In the genomic region with DNA sequence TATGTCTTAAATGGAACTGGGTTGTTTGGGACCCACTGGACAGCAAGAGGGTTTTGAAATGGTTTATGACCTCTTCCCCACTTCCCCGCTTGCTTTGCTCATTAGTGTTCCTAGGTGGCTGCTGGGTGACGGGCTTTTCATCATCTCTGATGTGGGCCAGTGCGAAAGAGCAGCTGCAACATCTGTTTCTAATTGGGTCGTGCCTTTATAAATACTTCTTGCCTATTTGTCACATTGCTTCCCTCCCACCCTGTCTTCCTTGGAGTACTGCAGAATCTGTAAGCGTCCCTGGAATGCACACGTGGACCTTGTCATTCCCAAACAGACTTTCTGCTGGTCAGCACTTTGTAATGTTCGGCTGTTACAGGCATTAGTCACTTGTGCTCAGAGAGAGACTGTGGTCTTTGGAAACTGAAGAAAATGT, we compare ENCODE assay signal across 8 cellular contexts. TPM values are rescaled to one million over a fixed set of nuclear protein-coding genes. Genes with fewer than 3 reads are reported as not detected.
DNase-seq lines count a peak whose midpoint lies in the region; TF ChIP-seq lines count a peak whose summit lies in the region.

No MANE protein-coding gene starts in this region.

- TF ChIP-seq CTCF in KMS-11 (conservative IDR thresholded peaks at IDR 0.05; ENCODE audit: low read depth, low read length) (no peak), type B pancreatic cell (conservative IDR thresholded peaks at IDR 0.05) (no peak)

- H3K36me3 Mint-ChIP-seq in type B pancreatic cell: peaks cover 6% of the 10 kb centered on the region

- H4K20me1 ChIP-seq in KMS-11 (ENCODE audit: insufficient read depth): no peaks in the 10 kb centered on the region

- H3K4me2 ChIP-seq in KMS-11: peak overlapping the region; percentile 95

- peak overlapping the region; percentile 58 for H3K4me3 Mint-ChIP-seq in type B pancreatic cell

- H3K36me3 ChIP-seq in KMS-11 (ENCODE audit: insufficient read depth): no peaks in the 10 kb centered on the region

- H3K4me3 ChIP-seq in KMS-11 (IDR thresholded peaks at IDR 0.05; ENCODE audit: insufficient read depth, low read depth, low read length): no peak overlapping the region

- H3K9me3 Mint-ChIP-seq in type B pancreatic cell: peaks cover 2% of the 10 kb centered on the region

- no peak overlapping the region for H3K27ac ChIP-seq in KMS-11

- H3K9ac ChIP-seq in KMS-11: no peak overlapping the region

- peaks cover 75% of the 10 kb centered on the region for H3K4me1 ChIP-seq in KMS-11 (ENCODE audit: low read depth, poor library complexity, severe bottlenecking)

- H3K79me2 ChIP-seq in KMS-11 (ENCODE audit: insufficient read depth, low read depth): peaks cover 56% of the 10 kb centered on the region

- no peak overlapping the region for H2AFZ ChIP-seq in KMS-11 (ENCODE audit: low read depth)

- H3K27ac Mint-ChIP-seq in type B pancreatic cell: peak overlapping the region; percentile 71

- DNase-seq in dedifferentiated amniotic fluid mesenchymal stem cell (ENCODE audit: extremely low spot score) (peak; percentile 99), medulla oblongata (ENCODE audit: extremely low spot score) (peak; percentile 50), type B pancreatic cell (ENCODE audit: extremely low spot score, unreplicated experiment) (no peak), NCI-H2196 treated with DMSO at 0.1 percent for 48 hours (lab: John Stamatoyannopoulos, UW; ENCODE audit: unreplicated experiment) (no peak), SKM-1 treated with dmso at 0.1 percent for 144 hours (lab: John Stamatoyannopoulos, UW; ENCODE audit: unreplicated experiment) (no peak), OCI-M2 (lab: John Stamatoyannopoulos, UW; ENCODE audit: unreplicated experiment) (no peak)
- no peak for DNase-seq in activated T-cell treated with anti-CD3 and anti-CD28 coated beads, Interleukin-2, amount 50 U/mL, for 1 hour

- H3K27me3 ChIP-seq in KMS-11 (ENCODE audit: insufficient read depth, low read depth): no peaks in the 10 kb centered on the region

- H3K27me3 Mint-ChIP-seq in type B pancreatic cell: no peaks in the 10 kb centered on the region

- peaks cover 66% of the 10 kb centered on the region for H3K4me1 Mint-ChIP-seq in type B pancreatic cell (ENCODE audit: unreplicated experiment)

RNA-seq across cellular contexts. Expression of a gene that starts 35.2 kb away (rescaled TPM):
- 46.7 and 149 TPM in 2 replicates for total RNA-seq in type B pancreatic cell (ENCODE audit: low replicate concordance)

Comparison
In these comparisons a context has a peak if more than half of its experiments do, and no peak if none do; other contexts are left out.
1. DNase-seq: peak in dedifferentiated amniotic fluid mesenchymal stem cell (single experiment) and medulla oblongata (single experiment); none in type B pancreatic cell (single experiment), NCI-H2196 treated with DMSO at 0.1 percent for 48 hours (single experiment), SKM-1 treated with dmso at 0.1 percent for 144 hours (single experiment), activated T-cell treated with anti-CD3 and anti-CD28 coated beads, Interleukin-2, amount 50 U/mL, for 1 hour (single experiment) and OCI-M2 (single experiment).